21 cellular contexts compared by ENCODE assay signal in genomic region chr3:50455133-50455532, GRCh38. TPM values are rescaled to one million over a fixed set of nuclear protein-coding genes. Genes with fewer than 3 reads are reported as not detected.
DNase-seq lines count a peak whose midpoint lies in the region; TF ChIP-seq lines count a peak whose summit lies in the region.
"Had no signal": no experiment of that assay in that cellular context is flagged by ENCODE, and none has a peak within 500 bp of the region (broad histone marks: within the 10 kb centered on the region; RNA-seq: fewer than 3 reads in every experiment).

No MANE protein-coding gene starts in this region.

- H3K18ac ChIP-seq in H9 (ENCODE audit: insufficient read length, low read depth, low read length) = no peak overlapping the region

- H3K27me3 Mint-ChIP-seq in H9 (ENCODE audit: low read depth) = no peaks in the 10 kb centered on the region
- peaks cover 9% of the 10 kb centered on the region for H3K27me3 Mint-ChIP-seq in glutamatergic neuron (ENCODE audit: unreplicated experiment)
- H3K27me3 Mint-ChIP-seq in neural progenitor cell (ENCODE audit: insufficient read depth, low read depth) = peaks cover 7% of the 10 kb centered on the region
- H3K27me3 Mint-ChIP-seq in activated T-helper 1 cell treated with anti-CD3 and anti-CD28 coated beads, Interleukin-12 subunit alpha, Interleukin-12 subunit beta, Interleukin-2, Interleukin-4 antibody, amounts not matched to agents 30 ng/mL and 10 ng/mL and 1 ng/mL, durations not matched to agents 14 hours and 24 hours and 36 hours (ENCODE audit: insufficient read depth) = no peaks in the 10 kb centered on the region
- no peaks in the 10 kb centered on the region for H3K27me3 Mint-ChIP-seq in activated naive CD8-positive, alpha-beta T cell treated with anti-CD3 and anti-CD28 coated beads for 36 hours

- H3K23me2 ChIP-seq in H9 (ENCODE audit: insufficient read length, low read depth, low read length, poor library complexity, severe bottlenecking) = no peaks in the 10 kb centered on the region

- H3K79me2 ChIP-seq in H9 (ENCODE audit: insufficient read depth, low read length) = no peaks in the 10 kb centered on the region
- H3K79me2 ChIP-seq in neural progenitor cell (ENCODE audit: low read depth) = no peaks in the 10 kb centered on the region

- H2AFZ ChIP-seq in H9 (ENCODE audit: low read length) (no peak overlapping the region), neural progenitor cell (replicated peaks) (no peak overlapping the region)

- H3K14ac ChIP-seq in H9 (ENCODE audit: insufficient read depth, low read length) = no peak overlapping the region

- TF ChIP-seq CTCF in H9 (conservative IDR thresholded peaks at IDR 0.05) (no peak), glutamatergic neuron (IDR thresholded peaks at IDR 0.05; ENCODE audit: partially characterized antibody, unreplicated experiment) (no peak), neural progenitor cell (IDR thresholded peaks at IDR 0.05) (no peak)

- H2AK5ac ChIP-seq in H9 (ENCODE audit: insufficient read length, low read length) = no peak overlapping the region

- no peaks in the 10 kb centered on the region for H3K36me3 ChIP-seq in neural progenitor cell

- intact Hi-C loops in activated T-helper 1 cell treated with anti-CD3 and anti-CD28 coated beads, Interleukin-12 subunit alpha, Interleukin-12 subunit beta, Interleukin-2, Interleukin-4 antibody, amounts not matched to agents 30 ng/mL and 10 ng/mL and 1 ng/mL, durations not matched to agents 14 hours and 24 hours and 36 hours (cut with micrococcal nuclease) = no loop called here
- intact Hi-C loops in posterior cingulate gyrus (cut with DNase I) = no loop called here

- no peaks in the 10 kb centered on the region for H3K27me3 ChIP-seq in H9 (ENCODE audit: insufficient read depth, low read length)
- H3K27me3 ChIP-seq in neural progenitor cell = no peaks in the 10 kb centered on the region

- peaks cover 7% of the 10 kb centered on the region for H3F3A ChIP-seq in neural progenitor cell (ENCODE audit: low read depth)

- no peak overlapping the region for H3K4ac ChIP-seq in H9 (ENCODE audit: low read depth, low read length)

- H3K56ac ChIP-seq in H9 (ENCODE audit: insufficient read length, low read depth, low read length) = no peak overlapping the region

- no peak overlapping the region for H3K4me3 ChIP-seq in neural progenitor cell

- no peaks in the 10 kb centered on the region for H3K79me1 ChIP-seq in H9 (ENCODE audit: insufficient read depth, low read depth, low read length, poor library complexity, severe bottlenecking)

- H2BK20ac ChIP-seq in H9 (ENCODE audit: low read depth, low read length, poor library complexity, severe bottlenecking) = no peak overlapping the region

- H4K5ac ChIP-seq in H9 (ENCODE audit: insufficient read length, low read depth, low read length) = no peak overlapping the region

- H3K23ac ChIP-seq in H9 (ENCODE audit: insufficient read length, low read depth, low read length) = no peak overlapping the region

- H3K4me1 Mint-ChIP-seq in H9 (peaks cover 30 to 49% of the 10 kb centered on the region in 2 experiments), glutamatergic neuron (ENCODE audit: low read depth, unreplicated experiment) (peaks cover 16% of the 10 kb centered on the region), neural progenitor cell (peaks cover 43% of the 10 kb centered on the region)
- H3K4me1 Mint-ChIP-seq in activated T-helper 1 cell treated with anti-CD3 and anti-CD28 coated beads, Interleukin-12 subunit alpha, Interleukin-12 subunit beta, Interleukin-2, Interleukin-4 antibody, amounts not matched to agents 30 ng/mL and 10 ng/mL and 1 ng/mL, durations not matched to agents 14 hours and 24 hours and 36 hours (ENCODE audit: low read depth) = peaks cover 7% of the 10 kb centered on the region
- peaks cover 7% of the 10 kb centered on the region for H3K4me1 Mint-ChIP-seq in activated naive CD8-positive, alpha-beta T cell treated with anti-CD3 and anti-CD28 coated beads for 36 hours
- H3K4me1 Mint-ChIP-seq: IgD-negative memory B cell had no signal

- H3K9me3 Mint-ChIP-seq in H9 (no peaks in the 10 kb centered on the region), glutamatergic neuron (ENCODE audit: unreplicated experiment) (peaks cover 1% of the 10 kb centered on the region), neural progenitor cell (no peaks in the 10 kb centered on the region)
- no peaks in the 10 kb centered on the region for H3K9me3 Mint-ChIP-seq in activated T-helper 1 cell treated with anti-CD3 and anti-CD28 coated beads, Interleukin-12 subunit alpha, Interleukin-12 subunit beta, Interleukin-2, Interleukin-4 antibody, amounts not matched to agents 30 ng/mL and 10 ng/mL and 1 ng/mL, durations not matched to agents 14 hours and 24 hours and 36 hours
- H3K9me3 Mint-ChIP-seq in activated naive CD8-positive, alpha-beta T cell treated with anti-CD3 and anti-CD28 coated beads for 36 hours = no peaks in the 10 kb centered on the region
- H3K9me3 Mint-ChIP-seq: IgD-negative memory B cell had no signal

- H3K9me3 ChIP-seq in H9 (ENCODE audit: control insufficient read depth, low read depth, low read length) = no peaks in the 10 kb centered on the region
- H3K9me3 ChIP-seq in neural progenitor cell (ENCODE audit: low read depth) = no peaks in the 10 kb centered on the region

- H3K27ac ChIP-seq in H9 (ENCODE audit: insufficient read length, low read depth, low read length) (no peak overlapping the region), angular gyrus (ENCODE audit: low read depth, low read length) (peak overlapping the region; percentile 36), neural progenitor cell (no peak overlapping the region)
- H3K27ac ChIP-seq: KMS-11, RWPE1 had no signal

- no peak overlapping the region for H3T11ph ChIP-seq in H9 (ENCODE audit: low read length)

- H3K9ac ChIP-seq in H9 (ENCODE audit: extremely low read depth, insufficient read length, low read length) (no peak overlapping the region), neural progenitor cell (no peak overlapping the region)
- H3K9ac ChIP-seq: KMS-11 had no signal

- H2BK15ac ChIP-seq in H9 (ENCODE audit: low read depth, low read length) = no peak overlapping the region

- H3K4me1 ChIP-seq in H9 (ENCODE audit: insufficient read depth, low read length) = peaks cover 6% of the 10 kb centered on the region; the same call in 1 of the 2 replicates
- peaks cover 30% of the 10 kb centered on the region for H3K4me1 ChIP-seq in neural progenitor cell

- no peak overlapping the region for H2BK12ac ChIP-seq in H9 (ENCODE audit: insufficient read length, low read depth, low read length)

- H3K4me3 Mint-ChIP-seq in H9 (peak overlapping the region in 1 of 2 experiments; percentile 4; a peak in 1 of 5 replicates), glutamatergic neuron (ENCODE audit: unreplicated experiment) (peak overlapping the region; percentile 33), neural progenitor cell (peak overlapping the region; percentile 54)
- H3K4me3 Mint-ChIP-seq in activated T-helper 1 cell treated with anti-CD3 and anti-CD28 coated beads, Interleukin-12 subunit alpha, Interleukin-12 subunit beta, Interleukin-2, Interleukin-4 antibody, amounts not matched to agents 30 ng/mL and 10 ng/mL and 1 ng/mL, durations not matched to agents 14 hours and 24 hours and 36 hours = no peak overlapping the region
- no peak overlapping the region for H3K4me3 Mint-ChIP-seq in activated naive CD8-positive, alpha-beta T cell treated with anti-CD3 and anti-CD28 coated beads for 36 hours

- no peak overlapping the region for H4K91ac ChIP-seq in H9 (ENCODE audit: insufficient read length, low read depth, low read length)

- H4K20me1 ChIP-seq in H9 (ENCODE audit: control insufficient read depth, insufficient read depth, insufficient read length) = no peaks in the 10 kb centered on the region
- H4K20me1 ChIP-seq in neural progenitor cell (ENCODE audit: low read depth) = no peaks in the 10 kb centered on the region

- DNase-seq in H9 = no peak
- DNase-seq in glutamatergic neuron = no peak
- no peak for DNase-seq in neural progenitor cell (ENCODE audit: low spot score)
- DNase-seq in amniotic stem cell (lab: John Stamatoyannopoulos, UW) = no peak
- DNase-seq in activated T-helper 1 cell treated with anti-CD3 and anti-CD28 coated beads, Interleukin-12 subunit alpha, Interleukin-12 subunit beta, Interleukin-2, Interleukin-4 antibody, amounts not matched to agents 30 ng/mL and 10 ng/mL and 1 ng/mL, durations not matched to agents 14 hours and 24 hours and 36 hours (ENCODE audit: low spot score) = no peak
- no peak for DNase-seq in posterior cingulate gyrus
- no peak for DNase-seq in activated naive CD8-positive, alpha-beta T cell treated with anti-CD3 and anti-CD28 coated beads for 36 hours
- DNase-seq: Calu3, DMS79 treated with DMSO at 0.1 percent for 48 hours, HCEC 1CT, NCI-H1048, NCI-H1694, NCI-H2029 treated with DMSO at 0.1 percent for 48 hours, NCI-H226, NCI-H510A, NCI-H69, SHP77 had no signal

- no peak overlapping the region for H2BK5ac ChIP-seq in H9 (ENCODE audit: insufficient read length, low read length)

- H3K36me3 Mint-ChIP-seq in H9 (ENCODE audit: insufficient read depth in 1 of 3, low read depth in 3 of 3) (no peaks in the 10 kb centered on the region), glutamatergic neuron (ENCODE audit: unreplicated experiment) (no peaks in the 10 kb centered on the region), neural progenitor cell (no peaks in the 10 kb centered on the region)
- no peaks in the 10 kb centered on the region for H3K36me3 Mint-ChIP-seq in activated T-helper 1 cell treated with anti-CD3 and anti-CD28 coated beads, Interleukin-12 subunit alpha, Interleukin-12 subunit beta, Interleukin-2, Interleukin-4 antibody, amounts not matched to agents 30 ng/mL and 10 ng/mL and 1 ng/mL, durations not matched to agents 14 hours and 24 hours and 36 hours (ENCODE audit: low read depth)
- H3K36me3 Mint-ChIP-seq in activated naive CD8-positive, alpha-beta T cell treated with anti-CD3 and anti-CD28 coated beads for 36 hours = no peaks in the 10 kb centered on the region
- H3K36me3 Mint-ChIP-seq: IgD-negative memory B cell had no signal

- no CpG with 5 or more reads among the region's 19 CpGs for WGBS in H9 (ENCODE audit: extremely low coverage, insufficient read length, low lambda C conversion rate)

- peak overlapping the region in 2 of 3 experiments; percentile 18 to 92; a peak in 2 of 7 replicates for H3K27ac Mint-ChIP-seq in H9
- peak overlapping the region; percentile 69 for H3K27ac Mint-ChIP-seq in glutamatergic neuron (ENCODE audit: unreplicated experiment)
- H3K27ac Mint-ChIP-seq in neural progenitor cell = peak overlapping the region; percentile 98
- no peak overlapping the region for H3K27ac Mint-ChIP-seq in activated T-helper 1 cell treated with anti-CD3 and anti-CD28 coated beads, Interleukin-12 subunit alpha, Interleukin-12 subunit beta, Interleukin-2, Interleukin-4 antibody, amounts not matched to agents 30 ng/mL and 10 ng/mL and 1 ng/mL, durations not matched to agents 14 hours and 24 hours and 36 hours
- no peak overlapping the region for H3K27ac Mint-ChIP-seq in activated naive CD8-positive, alpha-beta T cell treated with anti-CD3 and anti-CD28 coated beads for 36 hours
- H3K27ac Mint-ChIP-seq: IgD-negative memory B cell had no signal

- H2BK120ac ChIP-seq in H9 (ENCODE audit: low read depth, low read length, poor library complexity, severe bottlenecking) = no peak overlapping the region

- no peak overlapping the region for H3K4me2 ChIP-seq in H9 (ENCODE audit: insufficient read depth, insufficient read length, low read length)
- no peak overlapping the region for H3K4me2 ChIP-seq in neural progenitor cell
- H3K4me2 ChIP-seq: KMS-11 had no signal

- no peak overlapping the region for H4K8ac ChIP-seq in H9 (replicated peaks; ENCODE audit: insufficient read length, low read depth, low read length)

RNA-seq across cellular contexts. Expression of gene CACNA2D2, which starts 48.3 kb away (rescaled TPM):
- total RNA-seq in H9 (2021) (27.7 and 28.1 TPM in 2 replicates), glutamatergic neuron (ENCODE audit: unreplicated experiment) (5.0 TPM), neural progenitor cell (ENCODE audit: low replicate concordance) (4.3 and 9.5 TPM in 2 replicates)
- 0.52 and 0.78 TPM in 2 replicates for total RNA-seq in activated T-helper 1 cell treated with anti-CD3 and anti-CD28 coated beads, Interleukin-12 subunit alpha, Interleukin-12 subunit beta, Interleukin-2, Interleukin-4 antibody, amounts not matched to agents 30 ng/mL and 10 ng/mL and 1 ng/mL, durations not matched to agents 14 hours and 24 hours and 36 hours
- under 1 TPM; 0.70 to 0.80 TPM for total RNA-seq in activated naive CD8-positive, alpha-beta T cell treated with anti-CD3 and anti-CD28 coated beads for 36 hours

Comparison
In these comparisons a context has a peak if more than half of its experiments do, and no peak if none do; other contexts are left out.
1. H3K27ac Mint-ChIP-seq: peak in H9 (2 of 3), glutamatergic neuron (single experiment) and neural progenitor cell (single experiment); none in activated T-helper 1 cell treated with anti-CD3 and anti-CD28 coated beads, Interleukin-12 subunit alpha, Interleukin-12 subunit beta, Interleukin-2, Interleukin-4 antibody, amounts not matched to agents 30 ng/mL and 10 ng/mL and 1 ng/mL, durations not matched to agents 14 hours and 24 hours and 36 hours (single experiment) and activated naive CD8-positive, alpha-beta T cell treated with anti-CD3 and anti-CD28 coated beads for 36 hours (single experiment).
2. H3K4me3 Mint-ChIP-seq: peak in glutamatergic neuron (single experiment) and neural progenitor cell (single experiment); none in activated T-helper 1 cell treated with anti-CD3 and anti-CD28 coated beads, Interleukin-12 subunit alpha, Interleukin-12 subunit beta, Interleukin-2, Interleukin-4 antibody, amounts not matched to agents 30 ng/mL and 10 ng/mL and 1 ng/mL, durations not matched to agents 14 hours and 24 hours and 36 hours (single experiment) and activated naive CD8-positive, alpha-beta T cell treated with anti-CD3 and anti-CD28 coated beads for 36 hours (single experiment).